Comparison of ENCODE assay signal across 13 cellular contexts in genomic region chr18:5455644-5456043, GRCh38.
DNase-seq lines count a peak whose midpoint lies in the region; ATAC-seq and TF ChIP-seq lines count a peak whose summit lies in the region.
"Had no signal": no experiment of that assay in that cellular context is flagged by ENCODE, and none has a peak within 500 bp of the region (broad histone marks: within the 10 kb centered on the region; RNA-seq: fewer than 3 reads in every experiment).

No MANE protein-coding gene starts in this region.

- H3K4me1 Mint-ChIP-seq in activated CD8-positive, alpha-beta memory T cell treated with anti-CD3 and anti-CD28 coated beads, Interleukin-2, amount 10 ng/mL, durations not matched to agents 7 days and 5 days, result peaks cover 7% of the 10 kb centered on the region
- H3K4me1 Mint-ChIP-seq in activated T-helper 17 cell treated with anti-CD3 and anti-CD28 coated beads, Interleukin-2, amount 50 U/mL, for 72 hours, result no peaks in the 10 kb centered on the region
- H3K4me1 Mint-ChIP-seq in endodermal cell, result peaks cover 22% of the 10 kb centered on the region

- H3K9ac ChIP-seq in endodermal cell (ENCODE audit: extremely low read depth, low read length, poor library complexity, severe bottlenecking), result no peak overlapping the region

- H3K4me3 ChIP-seq in fibroblast of mammary gland (ENCODE audit: control insufficient read depth, low read depth, low read length), result no peak overlapping the region
- H3K4me3 ChIP-seq in skeletal muscle cell (ENCODE audit: low read depth, low read length), result no peak overlapping the region
- H3K4me3 ChIP-seq in endodermal cell (ENCODE audit: low read length), result no peak overlapping the region
- H3K4me3 ChIP-seq: left ventricle myocardium inferior had no signal

- H3K4me3 Mint-ChIP-seq in activated CD8-positive, alpha-beta memory T cell treated with anti-CD3 and anti-CD28 coated beads, Interleukin-2, amount 10 ng/mL, durations not matched to agents 7 days and 5 days, result no peak overlapping the region
- H3K4me3 Mint-ChIP-seq in activated T-helper 17 cell treated with anti-CD3 and anti-CD28 coated beads, Interleukin-2, amount 50 U/mL, for 72 hours, result peak overlapping the region; percentile 62
- no peak overlapping the region for H3K4me3 Mint-ChIP-seq in endodermal cell

- WGBS in endodermal cell (ENCODE audit: insufficient coverage in 1 of 2, insufficient read length in 1 of 2), 2 experiments, result 90 to 95% methylated on average over 6 to 8 of the region's 8 CpGs

- H3K9me3 ChIP-seq in endodermal cell (ENCODE audit: control insufficient read depth, low read length), result no peaks in the 10 kb centered on the region
- H3K9me3 ChIP-seq: left ventricle myocardium inferior had no signal

- no peaks in the 10 kb centered on the region for H3K36me3 Mint-ChIP-seq in activated CD8-positive, alpha-beta memory T cell treated with anti-CD3 and anti-CD28 coated beads, Interleukin-2, amount 10 ng/mL, durations not matched to agents 7 days and 5 days
- no peaks in the 10 kb centered on the region for H3K36me3 Mint-ChIP-seq in activated T-helper 17 cell treated with anti-CD3 and anti-CD28 coated beads, Interleukin-2, amount 50 U/mL, for 72 hours (ENCODE audit: low read depth)
- no peaks in the 10 kb centered on the region for H3K36me3 Mint-ChIP-seq in endodermal cell (ENCODE audit: low read depth)

- H3K36me3 ChIP-seq in endodermal cell (ENCODE audit: control insufficient read depth, insufficient read depth, low read length), result no peaks in the 10 kb centered on the region
- H3K36me3 ChIP-seq: left ventricle myocardium inferior had no signal

- no peaks in the 10 kb centered on the region for H3K9me3 Mint-ChIP-seq in activated CD8-positive, alpha-beta memory T cell treated with anti-CD3 and anti-CD28 coated beads, Interleukin-2, amount 10 ng/mL, durations not matched to agents 7 days and 5 days (ENCODE audit: low read depth)
- H3K9me3 Mint-ChIP-seq in activated T-helper 17 cell treated with anti-CD3 and anti-CD28 coated beads, Interleukin-2, amount 50 U/mL, for 72 hours, result no peaks in the 10 kb centered on the region
- H3K9me3 Mint-ChIP-seq in endodermal cell, result no peaks in the 10 kb centered on the region

- CTCF ChIA-PET in activated CD8-positive, alpha-beta memory T cell treated with anti-CD3 and anti-CD28 coated beads, Interleukin-2, amount 10 ng/mL, durations not matched to agents 7 days and 5 days (lab: Charles Lee), result no interaction called here

- peak overlapping the region; percentile 6 for H3K27ac Mint-ChIP-seq in activated CD8-positive, alpha-beta memory T cell treated with anti-CD3 and anti-CD28 coated beads, Interleukin-2, amount 10 ng/mL, durations not matched to agents 7 days and 5 days
- H3K27ac Mint-ChIP-seq in activated T-helper 17 cell treated with anti-CD3 and anti-CD28 coated beads, Interleukin-2, amount 50 U/mL, for 72 hours, result no peak overlapping the region
- H3K27ac Mint-ChIP-seq in endodermal cell, result no peak overlapping the region

- no peak for TF ChIP-seq CTCF in fibroblast of mammary gland (conservative IDR thresholded peaks at IDR 0.05; ENCODE audit: control insufficient read depth, insufficient read depth, low read depth, low read length)
- TF ChIP-seq CTCF in endodermal cell (conservative IDR thresholded peaks at IDR 0.05), result no peak

- H3K27me3 ChIP-seq in endodermal cell (ENCODE audit: control insufficient read depth, insufficient read depth, low read length, poor library complexity, severe bottlenecking), result no peaks in the 10 kb centered on the region

- no peak for DNase-seq in activated CD8-positive, alpha-beta memory T cell treated with anti-CD3 and anti-CD28 coated beads, Interleukin-2, amount 10 ng/mL, durations not matched to agents 7 days and 5 days
- no peak for DNase-seq in activated CD8-positive, alpha-beta memory T cell treated with anti-CD3 and anti-CD28 coated beads for 24 hours
- DNase-seq in fibroblast of mammary gland (ENCODE audit: low read depth), result peak; percentile 12
- peak; percentile 88 for DNase-seq in skeletal muscle cell (ENCODE audit: low read depth)
- DNase-seq in glomerular visceral epithelial cell (ENCODE audit: extremely low spot score), result no peak
- DNase-seq in germinal center (ENCODE audit: low spot score), result no peak
- DNase-seq in endodermal cell, result no peak
- DNase-seq: aorta, DMS 273 treated with DMSO at 0.1 percent for 48 hours, left ventricle myocardium inferior, MM.1S, small intestine had no signal

- H3K4me1 ChIP-seq in endodermal cell (ENCODE audit: control insufficient read depth, insufficient read depth, low read length), result no peaks in the 10 kb centered on the region
- H3K4me1 ChIP-seq: left ventricle myocardium inferior had no signal

- H3K27ac ChIP-seq in endodermal cell (ENCODE audit: low read depth, low read length), result no peak overlapping the region
- H3K27ac ChIP-seq: left ventricle myocardium inferior had no signal

- ATAC-seq in activated CD8-positive, alpha-beta memory T cell treated with anti-CD3 and anti-CD28 coated beads, Interleukin-2, amount 10 ng/mL, durations not matched to agents 7 days and 5 days, result no peak
- no peak for ATAC-seq in activated T-helper 17 cell treated with anti-CD3 and anti-CD28 coated beads, Interleukin-2, amount 50 U/mL, for 72 hours (replicated peaks)

- H3K27me3 Mint-ChIP-seq in activated CD8-positive, alpha-beta memory T cell treated with anti-CD3 and anti-CD28 coated beads, Interleukin-2, amount 10 ng/mL, durations not matched to agents 7 days and 5 days, result peaks cover 2% of the 10 kb centered on the region
- peaks cover 5% of the 10 kb centered on the region for H3K27me3 Mint-ChIP-seq in activated T-helper 17 cell treated with anti-CD3 and anti-CD28 coated beads, Interleukin-2, amount 50 U/mL, for 72 hours
- no peaks in the 10 kb centered on the region for H3K27me3 Mint-ChIP-seq in endodermal cell (ENCODE audit: insufficient read depth)

Comparison
In these comparisons a context has a peak if more than half of its experiments do, and no peak if none do; other contexts are left out.
1. DNase-seq: peak in fibroblast of mammary gland (single experiment) and skeletal muscle cell (single experiment); none in activated CD8-positive, alpha-beta memory T cell treated with anti-CD3 and anti-CD28 coated beads, Interleukin-2, amount 10 ng/mL, durations not matched to agents 7 days and 5 days (single experiment), activated CD8-positive, alpha-beta memory T cell treated with anti-CD3 and anti-CD28 coated beads for 24 hours (single experiment), glomerular visceral epithelial cell (single experiment), germinal center (single experiment) and endodermal cell (single experiment).